1 cellular context compared by ENCODE assay signal in the genomic region with DNA sequence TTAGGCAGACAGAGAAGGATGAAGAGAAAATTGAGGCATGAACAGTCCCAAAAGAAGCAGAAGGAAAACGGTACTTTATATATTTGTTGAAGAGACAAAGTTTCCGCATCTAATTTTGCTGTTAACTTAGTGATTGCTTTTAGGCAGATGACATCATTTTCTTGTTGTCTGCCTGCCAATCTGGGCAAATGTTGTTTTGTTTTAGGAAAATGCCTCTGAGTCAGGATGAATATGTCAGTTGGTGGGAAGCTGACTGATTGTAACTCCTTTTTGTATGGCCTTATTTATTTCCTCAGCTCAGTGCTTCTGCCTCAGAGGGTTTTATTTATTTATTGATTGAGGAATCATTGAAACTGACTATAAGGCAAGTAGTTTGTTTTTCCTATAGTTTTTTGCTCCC.
TF ChIP-seq lines count a peak whose summit lies in the region.

No MANE protein-coding gene starts in this region.

TF ChIP-seq in HEK293, 187 proteins besides CTCF, POLR2A, EP300 and RAD21 (continued from another document):
- TF ChIP-seq ZNF140 (tag by site-specific recombination; IDR thresholded peaks at IDR 0.05) (no peak), EGR2 (tag by site-specific recombination; IDR thresholded peaks at IDR 0.05; ENCODE audit: low read depth) (no peak), ZNF2 (tag by site-specific recombination; IDR thresholded peaks at IDR 0.05) (no peak), KLF9 (tag by site-specific recombination; IDR thresholded peaks at IDR 0.05; ENCODE audit: low read depth) (no peak)
